In genomic region chr12:124768462-124769165, GRCh38 we compare ENCODE assay signal across 1 cellular context.
TF ChIP-seq lines count a peak whose summit lies in the region.

No MANE protein-coding gene starts in this region.

TF ChIP-seq in HepG2, 621 proteins besides CTCF, POLR2A, EP300 and RAD21 (continued from another document):
- TF ChIP-seq ZNF18 (CRISPR knock-in tag; IDR thresholded peaks at IDR 0.05; ENCODE audit: insufficient replicate concordance) (no peak), JARID2 (CRISPR knock-in tag; IDR thresholded peaks at IDR 0.05; ENCODE audit: insufficient replicate concordance) (no peak), ZNF878 (CRISPR knock-in tag; IDR thresholded peaks at IDR 0.05) (no peak), ZNF180 (CRISPR knock-in tag; IDR thresholded peaks at IDR 0.05; ENCODE audit: borderline replicate concordance, low read depth) (no peak), SPEN (CRISPR knock-in tag; IDR thresholded peaks at IDR 0.05; ENCODE audit: low read depth) (no peak), MXI1 (IDR thresholded peaks at IDR 0.05; ENCODE audit: borderline replicate concordance, low read depth, low read length) (no peak), KMT2B (CRISPR knock-in tag; IDR thresholded peaks at IDR 0.05) (no peak), LCORL (IDR thresholded peaks at IDR 0.05) (no peak), LCORL (CRISPR knock-in tag; IDR thresholded peaks at IDR 0.05) (no peak), MYC (CRISPR knock-in tag; IDR thresholded peaks at IDR 0.05; ENCODE audit: borderline replicate concordance) (no peak), ZNF816 (CRISPR knock-in tag; IDR thresholded peaks at IDR 0.05; ENCODE audit: borderline replicate concordance) (no peak)
